In the genomic region with DNA sequence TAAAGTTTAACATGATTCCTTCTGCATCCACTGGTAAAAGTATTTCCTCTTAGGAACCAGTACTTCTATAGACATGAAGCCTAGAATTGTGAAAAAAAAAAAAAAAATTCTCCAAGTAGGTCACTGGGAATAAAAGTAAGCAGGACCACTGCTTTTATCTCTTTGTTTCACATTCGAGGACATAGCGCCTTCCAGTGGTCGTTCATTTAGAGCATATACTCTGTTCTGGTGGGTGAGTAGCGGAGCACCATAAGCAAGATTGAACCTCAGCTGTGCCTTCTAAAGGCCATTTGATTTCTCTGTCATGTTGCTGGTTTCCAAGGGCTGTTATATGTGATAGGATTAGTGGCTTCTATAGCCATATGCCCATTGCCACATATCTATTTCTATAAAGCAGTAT, we compare ENCODE assay signal across 13 cellular contexts.
A peak's percentile ranks its signal among the peaks of the same experiment; 100 is the strongest.
DNase-seq lines count a peak whose midpoint lies in the region; ATAC-seq and TF ChIP-seq lines count a peak whose summit lies in the region.
"Had no signal": no experiment of that assay in that cellular context is flagged by ENCODE, and none has a peak within 500 bp of the region (broad histone marks: within the 10 kb centered on the region; RNA-seq: fewer than 3 reads in every experiment).

No MANE protein-coding gene starts in this region.

- H3K9ac ChIP-seq in colonic mucosa (ENCODE audit: low read depth in 2 of 2, low read length in 2 of 2) = no peak overlapping the region

- TF ChIP-seq CTCF in activated CD8-positive, alpha-beta T cell treated with anti-CD3 and anti-CD28 coated beads for 36 hours (IDR thresholded peaks at IDR 0.05) = peak; percentile 25
- TF ChIP-seq CTCF in epithelial cell of esophagus (IDR thresholded peaks at IDR 0.05; ENCODE audit: insufficient read depth, low read depth, low read length, missing control alignments) (no peak), colonic mucosa (IDR thresholded peaks at IDR 0.05) (no peak)

- no peaks in the 10 kb centered on the region for H3K9me3 ChIP-seq in colonic mucosa
- H3K9me3 ChIP-seq: ovary had no signal

- CTCF ChIA-PET in activated CD8-positive, alpha-beta T cell treated with anti-CD3 and anti-CD28 coated beads for 36 hours (lab: Charles Lee) = interaction anchor here (0.7 to 1.5 kb wide), 4 partner anchors 9 to 400 kb away, joined by 3 read pairs; no protein-coding TSS in a partner anchor
- CTCF ChIA-PET in activated CD8-positive, alpha-beta T cell treated with anti-CD3 and anti-CD28 coated beads, Interleukin-2, amount 10 ng/mL, durations not matched to agents 7 days and 5 days (lab: Charles Lee) = interaction anchor here (0.6 to 1.5 kb wide), 4 partner anchors 613 to 651 kb away, joined by 3 to 5 read pairs (median 3); no protein-coding TSS in a partner anchor

- no peak overlapping the region for H3K27ac ChIP-seq in colonic mucosa
- H3K27ac ChIP-seq: ovary, SK-N-MC had no signal

- no peaks in the 10 kb centered on the region for H3K4me1 Mint-ChIP-seq in activated CD8-positive, alpha-beta T cell treated with anti-CD3 and anti-CD28 coated beads for 36 hours (ENCODE audit: low read depth)
- no peaks in the 10 kb centered on the region for H3K4me1 Mint-ChIP-seq in activated CD8-positive, alpha-beta T cell treated with anti-CD3 and anti-CD28 coated beads, Interleukin-2, amount 10 ng/mL, durations not matched to agents 7 days and 5 days (ENCODE audit: low read depth)

- POLR2A ChIA-PET in activated CD8-positive, alpha-beta T cell treated with anti-CD3 and anti-CD28 coated beads for 36 hours (lab: Charles Lee) = no interaction called here
- POLR2A ChIA-PET in activated CD8-positive, alpha-beta T cell treated with anti-CD3 and anti-CD28 coated beads, Interleukin-2, amount 10 ng/mL, durations not matched to agents 7 days and 5 days (lab: Charles Lee) = no interaction called here

- no peaks in the 10 kb centered on the region for H3K36me3 Mint-ChIP-seq in activated CD8-positive, alpha-beta T cell treated with anti-CD3 and anti-CD28 coated beads for 36 hours (ENCODE audit: low read depth)
- no peaks in the 10 kb centered on the region for H3K36me3 Mint-ChIP-seq in activated CD8-positive, alpha-beta T cell treated with anti-CD3 and anti-CD28 coated beads, Interleukin-2, amount 10 ng/mL, durations not matched to agents 7 days and 5 days (ENCODE audit: low read depth)

- H3K9me3 Mint-ChIP-seq in activated CD8-positive, alpha-beta T cell treated with anti-CD3 and anti-CD28 coated beads for 36 hours = no peaks in the 10 kb centered on the region
- H3K9me3 Mint-ChIP-seq in activated CD8-positive, alpha-beta T cell treated with anti-CD3 and anti-CD28 coated beads, Interleukin-2, amount 10 ng/mL, durations not matched to agents 7 days and 5 days (ENCODE audit: insufficient read depth) = no peaks in the 10 kb centered on the region

- no peak overlapping the region for H3K4me3 Mint-ChIP-seq in activated CD8-positive, alpha-beta T cell treated with anti-CD3 and anti-CD28 coated beads for 36 hours
- H3K4me3 Mint-ChIP-seq in activated CD8-positive, alpha-beta T cell treated with anti-CD3 and anti-CD28 coated beads, Interleukin-2, amount 10 ng/mL, durations not matched to agents 7 days and 5 days = no peak overlapping the region

- H3K27me3 ChIP-seq in colonic mucosa = no peaks in the 10 kb centered on the region
- H3K27me3 ChIP-seq: ovary had no signal

- intact Hi-C loops in activated CD8-positive, alpha-beta T cell treated with anti-CD3 and anti-CD28 coated beads for 36 hours (cut with micrococcal nuclease) = no loop called here
- intact Hi-C loops in colonic mucosa (cut with DNase I) = no loop called here

- no peaks in the 10 kb centered on the region for H3K4me1 ChIP-seq in colonic mucosa

- DNase-seq in activated CD8-positive, alpha-beta T cell treated with anti-CD3 and anti-CD28 coated beads for 36 hours = peak; percentile 26
- DNase-seq in activated CD8-positive, alpha-beta T cell treated with anti-CD3 and anti-CD28 coated beads, Interleukin-2, amount 10 ng/mL, durations not matched to agents 7 days and 5 days = no peak
- DNase-seq in NAMALWA (ENCODE audit: low spot score) = peak; percentile 15
- DNase-seq in epithelial cell of esophagus (ENCODE audit: low read depth) = peak; percentile 16
- DNase-seq in renal cortical epithelial cell (ENCODE audit: low read depth) = peak; percentile 23
- DNase-seq in colonic mucosa = no peak
- no peak for DNase-seq in NCI-H446 treated with DMSO at 0.1 percent for 48 hours (lab: John Stamatoyannopoulos, UW)
- DNase-seq: activated CD4-positive, alpha-beta T cell treated with anti-CD3 and anti-CD28 coated beads, Interleukin-2, amount 50 U/mL, for 1 hour; GDM1; islet precursor cell; ovary had no signal

- H3K27ac Mint-ChIP-seq in activated CD8-positive, alpha-beta T cell treated with anti-CD3 and anti-CD28 coated beads for 36 hours = no peak overlapping the region
- H3K27ac Mint-ChIP-seq in activated CD8-positive, alpha-beta T cell treated with anti-CD3 and anti-CD28 coated beads, Interleukin-2, amount 10 ng/mL, durations not matched to agents 7 days and 5 days = no peak overlapping the region

- no peak for ATAC-seq in activated CD8-positive, alpha-beta T cell treated with anti-CD3 and anti-CD28 coated beads for 36 hours
- no peak for ATAC-seq in activated CD8-positive, alpha-beta T cell treated with anti-CD3 and anti-CD28 coated beads, Interleukin-2, amount 10 ng/mL, durations not matched to agents 7 days and 5 days
- ATAC-seq in HG03457 (IDR thresholded peaks at IDR 0.05; ENCODE audit: unreplicated experiment) = no peak

- H3K27me3 Mint-ChIP-seq in activated CD8-positive, alpha-beta T cell treated with anti-CD3 and anti-CD28 coated beads for 36 hours = no peaks in the 10 kb centered on the region
- no peaks in the 10 kb centered on the region for H3K27me3 Mint-ChIP-seq in activated CD8-positive, alpha-beta T cell treated with anti-CD3 and anti-CD28 coated beads, Interleukin-2, amount 10 ng/mL, durations not matched to agents 7 days and 5 days (ENCODE audit: low read depth)

- H3K4me3 ChIP-seq in epithelial cell of esophagus (ENCODE audit: low read length) = no peak overlapping the region
- H3K4me3 ChIP-seq in colonic mucosa = no peak overlapping the region
- H3K4me3 ChIP-seq: ovary, SK-N-MC had no signal

- H3K36me3 ChIP-seq in colonic mucosa = no peaks in the 10 kb centered on the region
- H3K36me3 ChIP-seq: ovary had no signal

Comparison
In these comparisons a context has a peak if more than half of its experiments do, and no peak if none do; other contexts are left out.
1. DNase-seq: peak in activated CD8-positive, alpha-beta T cell treated with anti-CD3 and anti-CD28 coated beads for 36 hours (single experiment), NAMALWA (single experiment), epithelial cell of esophagus (single experiment) and renal cortical epithelial cell (single experiment); none in activated CD8-positive, alpha-beta T cell treated with anti-CD3 and anti-CD28 coated beads, Interleukin-2, amount 10 ng/mL, durations not matched to agents 7 days and 5 days (single experiment), colonic mucosa (single experiment) and NCI-H446 treated with DMSO at 0.1 percent for 48 hours (single experiment).